ENCODE assay signal across 1 cellular context in genomic region chr5:147390654-147391053, GRCh38.
TF ChIP-seq lines count a peak whose summit lies in the region.

No MANE protein-coding gene starts in this region.

TF ChIP-seq in WTC11, 78 proteins besides CTCF, POLR2A, EP300 and RAD21 (continued from another document):
- TF ChIP-seq FOXK1 (CRISPR knock-in tag; IDR thresholded peaks at IDR 0.05) = no peak
- no peak for TF ChIP-seq TEAD4 (CRISPR knock-in tag; IDR thresholded peaks at IDR 0.05)
- TF ChIP-seq CDX4 (CRISPR knock-in tag; IDR thresholded peaks at IDR 0.05; ENCODE audit: borderline replicate concordance) = no peak
- TF ChIP-seq SMAD4 (CRISPR knock-in tag; IDR thresholded peaks at IDR 0.05) = no peak
- no peak for TF ChIP-seq ZNF138 (CRISPR knock-in tag; conservative IDR thresholded peaks at IDR 0.05)
- no peak for TF ChIP-seq NFE2L1 (CRISPR knock-in tag; IDR thresholded peaks at IDR 0.05)
- no peak for TF ChIP-seq TP53 (CRISPR knock-in tag; IDR thresholded peaks at IDR 0.05)
- no peak for TF ChIP-seq PRDM15 (CRISPR knock-in tag; IDR thresholded peaks at IDR 0.05)
- no peak for TF ChIP-seq ZNF396 (CRISPR knock-in tag; IDR thresholded peaks at IDR 0.05; ENCODE audit: borderline replicate concordance)
- TF ChIP-seq FOXJ3 (CRISPR knock-in tag; IDR thresholded peaks at IDR 0.05; ENCODE audit: borderline replicate concordance) = no peak
- TF ChIP-seq ZBTB21 (CRISPR knock-in tag; IDR thresholded peaks at IDR 0.05; ENCODE audit: borderline replicate concordance) = no peak
- TF ChIP-seq ESRRA (CRISPR knock-in tag; IDR thresholded peaks at IDR 0.05; ENCODE audit: borderline replicate concordance) = no peak
- TF ChIP-seq MXD4 (CRISPR knock-in tag; IDR thresholded peaks at IDR 0.05; ENCODE audit: borderline replicate concordance) = no peak
- TF ChIP-seq, protein P1, sequence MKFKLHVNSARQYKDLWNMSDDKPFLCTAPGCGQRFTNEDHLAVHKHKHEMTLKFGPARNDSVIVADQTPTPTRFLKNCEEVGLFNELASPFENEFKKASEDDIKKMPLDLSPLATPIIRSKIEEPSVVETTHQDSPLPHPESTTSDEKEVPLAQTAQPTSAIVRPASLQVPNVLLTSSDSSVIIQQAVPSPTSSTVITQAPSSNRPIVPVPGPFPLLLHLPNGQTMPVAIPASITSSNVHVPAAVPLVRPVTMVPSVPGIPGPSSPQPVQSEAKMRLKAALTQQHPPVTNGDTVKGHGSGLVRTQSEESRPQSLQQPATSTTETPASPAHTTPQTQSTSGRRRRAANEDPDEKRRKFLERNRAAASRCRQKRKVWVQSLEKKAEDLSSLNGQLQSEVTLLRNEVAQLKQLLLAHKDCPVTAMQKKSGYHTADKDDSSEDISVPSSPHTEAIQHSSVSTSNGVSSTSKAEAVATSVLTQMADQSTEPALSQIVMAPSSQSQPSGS (CRISPR knock-in tag; IDR thresholded peaks at IDR 0.05; ENCODE audit: borderline replicate concordance, low read depth) = no peak
- TF ChIP-seq, protein P2, sequence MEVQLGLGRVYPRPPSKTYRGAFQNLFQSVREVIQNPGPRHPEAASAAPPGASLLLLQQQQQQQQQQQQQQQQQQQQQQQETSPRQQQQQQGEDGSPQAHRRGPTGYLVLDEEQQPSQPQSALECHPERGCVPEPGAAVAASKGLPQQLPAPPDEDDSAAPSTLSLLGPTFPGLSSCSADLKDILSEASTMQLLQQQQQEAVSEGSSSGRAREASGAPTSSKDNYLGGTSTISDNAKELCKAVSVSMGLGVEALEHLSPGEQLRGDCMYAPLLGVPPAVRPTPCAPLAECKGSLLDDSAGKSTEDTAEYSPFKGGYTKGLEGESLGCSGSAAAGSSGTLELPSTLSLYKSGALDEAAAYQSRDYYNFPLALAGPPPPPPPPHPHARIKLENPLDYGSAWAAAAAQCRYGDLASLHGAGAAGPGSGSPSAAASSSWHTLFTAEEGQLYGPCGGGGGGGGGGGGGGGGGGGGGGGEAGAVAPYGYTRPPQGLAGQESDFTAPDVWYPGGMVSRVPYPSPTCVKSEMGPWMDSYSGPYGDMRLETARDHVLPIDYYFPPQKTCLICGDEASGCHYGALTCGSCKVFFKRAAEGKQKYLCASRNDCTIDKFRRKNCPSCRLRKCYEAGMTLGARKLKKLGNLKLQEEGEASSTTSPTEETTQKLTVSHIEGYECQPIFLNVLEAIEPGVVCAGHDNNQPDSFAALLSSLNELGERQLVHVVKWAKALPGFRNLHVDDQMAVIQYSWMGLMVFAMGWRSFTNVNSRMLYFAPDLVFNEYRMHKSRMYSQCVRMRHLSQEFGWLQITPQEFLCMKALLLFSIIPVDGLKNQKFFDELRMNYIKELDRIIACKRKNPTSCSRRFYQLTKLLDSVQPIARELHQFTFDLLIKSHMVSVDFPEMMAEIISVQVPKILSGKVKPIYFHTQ (CRISPR knock-in tag; IDR thresholded peaks at IDR 0.05) = no peak
- no peak for TF ChIP-seq ZNF416 (CRISPR knock-in tag; IDR thresholded peaks at IDR 0.05)
